In the genomic region with DNA sequence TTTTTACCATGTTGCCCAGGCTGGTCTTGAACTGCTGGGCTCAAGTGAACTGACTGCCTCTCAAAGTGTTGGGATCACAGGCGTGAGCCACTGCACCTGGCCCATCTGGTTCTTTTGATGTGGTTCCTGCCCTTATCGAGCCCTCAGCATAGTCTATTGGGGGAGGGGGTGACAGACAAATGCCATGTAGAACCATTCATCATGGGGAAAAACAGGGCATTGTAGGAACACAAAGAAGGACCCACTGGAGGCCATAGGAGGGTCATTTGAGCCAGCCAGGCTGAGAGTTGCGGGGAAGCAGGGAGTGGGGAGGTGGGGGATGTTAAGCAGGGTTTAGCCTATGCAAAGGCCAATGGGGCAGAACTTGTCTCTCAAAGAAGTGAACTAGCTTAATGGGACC, we compare ENCODE assay signal across 15 cellular contexts. TPM values are rescaled to one million over a fixed set of nuclear protein-coding genes. Genes with fewer than 3 reads are reported as not detected.
"Had no signal": no experiment of that assay in that cellular context is flagged by ENCODE, and none has a peak within 500 bp of the region (broad histone marks: within the 10 kb centered on the region; RNA-seq: fewer than 3 reads in every experiment).

No MANE protein-coding gene starts in this region.

- DNase-seq: activated B cell treated with CpG ODN at 0.5 μM for 24 hours; activated CD4-positive, alpha-beta T cell treated with anti-CD3 and anti-CD28 coated beads, Interleukin-2, amount 10 ng/mL, durations not matched to agents 24 days and 14 days; activated CD8-positive, alpha-beta memory T cell treated with anti-CD3 and anti-CD28 coated beads for 24 hours; activated naive CD4-positive, alpha-beta T cell treated with anti-CD3 and anti-CD28 coated beads for 36 hours; activated T-cell treated with anti-CD3 and anti-CD28 coated beads for 4 hours; effector memory CD8-positive, alpha-beta T cell; left cardiac atrium; naive B cell; occipital lobe; transverse colon had no signal

- H3K4me3 ChIP-seq: coronary artery, lung, transverse colon had no signal

- H3K4me1 ChIP-seq: transverse colon had no signal

- H3K27me3 Mint-ChIP-seq: activated CD4-positive, alpha-beta T cell treated with anti-CD3 and anti-CD28 coated beads, Interleukin-2, amount 10 ng/mL, durations not matched to agents 24 days and 14 days had no signal

- H3K36me3 ChIP-seq: transverse colon had no signal

- H3K27me3 ChIP-seq: transverse colon had no signal

- H3K36me3 Mint-ChIP-seq: naive B cell had no signal

- H3K9me3 Mint-ChIP-seq: activated B cell treated with CpG ODN at 0.5 μM for 24 hours; activated naive CD4-positive, alpha-beta T cell treated with anti-CD3 and anti-CD28 coated beads for 36 hours; activated T-helper 17 cell treated with anti-CD3 and anti-CD28 coated beads, Interleukin-2, amount 50 U/mL, for 72 hours; effector memory CD8-positive, alpha-beta T cell had no signal

- H3K9me3 ChIP-seq: transverse colon had no signal

- ATAC-seq: activated T-helper 17 cell treated with anti-CD3 and anti-CD28 coated beads, Interleukin-2, amount 50 U/mL, for 72 hours; effector memory CD8-positive, alpha-beta T cell; left cardiac atrium; SK-N-SH treated with all-trans-retinoic acid at 6 μM for 48 hours had no signal

- H3K4me1 Mint-ChIP-seq: activated B cell treated with CpG ODN at 0.5 μM for 24 hours; activated T-helper 17 cell treated with anti-CD3 and anti-CD28 coated beads, Interleukin-2, amount 50 U/mL, for 72 hours had no signal

- H3K27ac Mint-ChIP-seq: activated B cell treated with CpG ODN at 0.5 μM for 24 hours; activated CD4-positive, alpha-beta T cell treated with anti-CD3 and anti-CD28 coated beads, Interleukin-2, amount 10 ng/mL, durations not matched to agents 24 days and 14 days; activated naive CD4-positive, alpha-beta T cell treated with anti-CD3 and anti-CD28 coated beads for 36 hours; activated T-helper 17 cell treated with anti-CD3 and anti-CD28 coated beads, Interleukin-2, amount 50 U/mL, for 72 hours; effector memory CD8-positive, alpha-beta T cell; naive B cell; T-helper 1 cell treated with Interleukin-12 subunit alpha and Interleukin-12 subunit beta and Interleukin-4 antibody, amounts not matched to agents 30 μg/mL and 1 μg/mL, for 36 hours had no signal

- H3K4me3 Mint-ChIP-seq: activated B cell treated with CpG ODN at 0.5 μM for 24 hours; activated CD4-positive, alpha-beta T cell treated with anti-CD3 and anti-CD28 coated beads, Interleukin-2, amount 10 ng/mL, durations not matched to agents 24 days and 14 days; activated naive CD4-positive, alpha-beta T cell treated with anti-CD3 and anti-CD28 coated beads for 36 hours; activated T-helper 17 cell treated with anti-CD3 and anti-CD28 coated beads, Interleukin-2, amount 50 U/mL, for 72 hours; effector memory CD8-positive, alpha-beta T cell; T-helper 1 cell treated with Interleukin-12 subunit alpha and Interleukin-12 subunit beta and Interleukin-4 antibody, amounts not matched to agents 30 μg/mL and 1 μg/mL, for 36 hours had no signal

- H3K27ac ChIP-seq: coronary artery, transverse colon had no signal

RNA-seq across cellular contexts. Expression of a gene that starts 11.9 kb away (rescaled TPM):
- total RNA-seq: activated B cell treated with CpG ODN at 0.5 μM for 24 hours; activated CD4-positive, alpha-beta T cell treated with anti-CD3 and anti-CD28 coated beads, Interleukin-2, amount 10 ng/mL, durations not matched to agents 24 days and 14 days; activated naive CD4-positive, alpha-beta T cell treated with anti-CD3 and anti-CD28 coated beads for 36 hours had no signal

RNA-seq across cellular contexts. Expression of a gene that starts 33.1 kb away (rescaled TPM):
- total RNA-seq: activated CD4-positive, alpha-beta T cell treated with anti-CD3 and anti-CD28 coated beads, Interleukin-2, amount 10 ng/mL, durations not matched to agents 24 days and 14 days; activated T-helper 17 cell treated with anti-CD3 and anti-CD28 coated beads, Interleukin-2, amount 50 U/mL, for 72 hours had no signal
